Comparison of ENCODE assay signal across 14 cellular contexts in the genomic region with DNA sequence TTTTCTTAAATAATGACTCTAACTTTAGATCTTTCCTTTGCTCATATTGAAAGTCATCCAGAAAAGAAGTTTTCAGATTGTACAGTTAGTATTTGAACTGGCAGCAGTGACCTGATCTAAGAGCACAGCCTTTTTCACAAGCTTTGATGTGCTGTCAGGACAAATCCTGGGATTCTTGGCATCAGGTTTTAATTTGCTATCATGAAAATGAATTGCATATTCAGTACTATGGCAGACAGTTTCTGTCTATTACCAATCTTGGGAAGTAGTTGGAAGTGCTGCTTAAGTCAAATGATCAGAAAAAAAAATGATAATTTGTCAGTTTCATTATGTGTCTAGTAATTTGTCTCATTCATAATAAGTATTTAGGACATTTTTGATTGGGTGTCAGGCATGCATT.
"Had no signal": no experiment of that assay in that cellular context is flagged by ENCODE, and none has a peak within 500 bp of the region (broad histone marks: within the 10 kb centered on the region; RNA-seq: fewer than 3 reads in every experiment).

No MANE protein-coding gene starts in this region.

- H3K27ac ChIP-seq: dorsolateral prefrontal cortex, gastrocnemius medialis, heart right ventricle, ovary, right atrium auricular region, sigmoid colon had no signal

- H3K27me3 ChIP-seq: dorsolateral prefrontal cortex, gastrocnemius medialis, heart right ventricle, ovary, right atrium auricular region, sigmoid colon had no signal

- DNase-seq: cortex of kidney; dorsolateral prefrontal cortex; effector memory CD4-positive, alpha-beta T cell; gastrocnemius medialis; heart right ventricle; hypothalamus; naive thymus-derived CD8-positive, alpha-beta T cell; nucleus accumbens; ovary; sigmoid colon; stimulated activated CD4-positive, alpha-beta T cell treated with anti-CD3 and anti-CD28 coated beads, Interleukin-12 subunit alpha, Interleukin-12 subunit beta, amount 100 ng/mL, for 4 hours; stimulated activated naive CD4-positive, alpha-beta T cell treated with Interleukin-2 at 50 U/mL for 16 hours had no signal

- H3K9me3 ChIP-seq: gastrocnemius medialis, heart right ventricle, ovary, right atrium auricular region, sigmoid colon had no signal

- H3K4me3 ChIP-seq: dorsolateral prefrontal cortex, gastrocnemius medialis, heart right ventricle, ovary, right atrium auricular region, sigmoid colon had no signal

- H3K4me1 ChIP-seq: gastrocnemius medialis, heart right ventricle, right atrium auricular region, sigmoid colon had no signal

- ATAC-seq: esophagus mucosa; gastrocnemius medialis; heart right ventricle; naive thymus-derived CD8-positive, alpha-beta T cell had no signal

- H3K36me3 ChIP-seq: gastrocnemius medialis, heart right ventricle, ovary, right atrium auricular region, sigmoid colon had no signal
